2 cellular contexts compared by ENCODE assay signal in the genomic region with DNA sequence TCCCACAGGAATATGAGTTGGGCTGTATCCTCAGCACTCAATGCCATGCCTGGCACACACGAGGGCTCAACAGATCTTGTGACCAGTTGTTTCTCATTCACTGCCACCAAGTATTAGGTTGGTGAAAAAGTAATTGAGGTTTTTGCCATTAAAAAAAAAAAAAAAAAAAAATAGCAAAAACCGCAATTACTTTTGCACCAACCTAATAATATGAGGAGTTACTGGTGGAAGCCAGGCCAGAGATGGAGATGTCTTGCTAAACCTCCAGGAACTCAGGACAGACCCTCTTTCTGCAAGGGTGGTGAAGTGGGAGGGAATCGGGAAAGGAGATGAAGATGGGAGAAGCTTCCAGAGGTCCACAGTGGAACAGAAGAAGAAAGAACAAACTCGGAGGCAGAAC.
TF ChIP-seq lines count a peak whose summit lies in the region.

No MANE protein-coding gene starts in this region.

TF ChIP-seq in HepG2, 621 proteins besides CTCF, POLR2A, EP300 and RAD21:
- TF ChIP-seq, protein P1, sequence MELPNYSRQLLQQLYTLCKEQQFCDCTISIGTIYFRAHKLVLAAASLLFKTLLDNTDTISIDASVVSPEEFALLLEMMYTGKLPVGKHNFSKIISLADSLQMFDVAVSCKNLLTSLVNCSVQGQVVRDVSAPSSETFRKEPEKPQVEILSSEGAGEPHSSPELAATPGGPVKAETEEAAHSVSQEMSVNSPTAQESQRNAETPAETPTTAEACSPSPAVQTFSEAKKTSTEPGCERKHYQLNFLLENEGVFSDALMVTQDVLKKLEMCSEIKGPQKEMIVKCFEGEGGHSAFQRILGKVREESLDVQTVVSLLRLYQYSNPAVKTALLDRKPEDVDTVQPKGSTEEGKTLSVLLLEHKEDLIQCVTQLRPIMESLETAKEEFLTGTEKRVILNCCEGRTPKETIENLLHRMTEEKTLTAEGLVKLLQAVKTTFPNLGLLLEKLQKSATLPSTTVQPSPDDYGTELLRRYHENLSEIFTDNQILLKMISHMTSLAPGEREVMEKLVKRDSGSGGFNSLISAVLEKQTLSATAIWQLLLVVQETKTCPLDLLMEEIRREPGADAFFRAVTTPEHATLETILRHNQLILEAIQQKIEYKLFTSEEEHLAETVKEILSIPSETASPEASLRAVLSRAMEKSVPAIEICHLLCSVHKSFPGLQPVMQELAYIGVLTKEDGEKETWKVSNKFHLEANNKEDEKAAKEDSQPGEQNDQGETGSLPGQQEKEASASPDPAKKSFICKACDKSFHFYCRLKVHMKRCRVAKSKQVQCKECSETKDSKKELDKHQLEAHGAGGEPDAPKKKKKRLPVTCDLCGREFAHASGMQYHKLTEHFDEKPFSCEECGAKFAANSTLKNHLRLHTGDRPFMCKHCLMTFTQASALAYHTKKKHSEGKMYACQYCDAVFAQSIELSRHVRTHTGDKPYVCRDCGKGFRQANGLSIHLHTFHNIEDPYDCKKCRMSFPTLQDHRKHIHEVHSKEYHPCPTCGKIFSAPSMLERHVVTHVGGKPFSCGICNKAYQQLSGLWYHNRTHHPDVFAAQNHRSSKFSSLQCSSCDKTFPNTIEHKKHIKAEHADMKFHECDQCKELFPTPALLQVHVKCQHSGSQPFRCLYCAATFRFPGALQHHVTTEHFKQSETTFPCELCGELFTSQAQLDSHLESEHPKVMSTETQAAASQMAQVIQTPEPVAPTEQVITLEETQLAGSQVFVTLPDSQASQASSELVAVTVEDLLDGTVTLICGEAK (IDR thresholded peaks at IDR 0.05): peak; percentile 75
- TF ChIP-seq, protein P1 (CRISPR knock-in tag; IDR thresholded peaks at IDR 0.05): no peak
- TF ChIP-seq HES4 (CRISPR knock-in tag; IDR thresholded peaks at IDR 0.05; ENCODE audit: borderline replicate concordance) (no peak), ZNF354B (CRISPR knock-in tag; IDR thresholded peaks at IDR 0.05) (no peak)

TF ChIP-seq in K562, 482 proteins besides CTCF, POLR2A, EP300 and RAD21:
- TF ChIP-seq ZNF79 (CRISPR knock-in tag; IDR thresholded peaks at IDR 0.05; ENCODE audit: low read depth) (no peak), ZFPM2 (CRISPR knock-in tag; IDR thresholded peaks at IDR 0.05) (no peak)
- TF ChIP-seq, protein P1 (IDR thresholded peaks at IDR 0.05): peak; percentile 53; the same call in 1 of the 2 replicates
- TF ChIP-seq, protein P1 (CRISPR knock-in tag; IDR thresholded peaks at IDR 0.05): no peak
